ENCODE assay signal across 1 cellular context in genomic region chr5:122081541-122081940, GRCh38.
TF ChIP-seq lines count a peak whose summit lies in the region.

No MANE protein-coding gene starts in this region.

TF ChIP-seq in IMR-90, 13 proteins besides CTCF, POLR2A, EP300 and RAD21:
- no peak for TF ChIP-seq ELK1 (IDR thresholded peaks at IDR 0.05; ENCODE audit: borderline replicate concordance, low read depth, low read length)
- TF ChIP-seq USF2 (IDR thresholded peaks at IDR 0.05; ENCODE audit: low read depth, low read length), result no peak
- TF ChIP-seq RFX5 (IDR thresholded peaks at IDR 0.05; ENCODE audit: low read depth, low read length), result no peak
- no peak for TF ChIP-seq CHD1 (IDR thresholded peaks at IDR 0.05; ENCODE audit: low read depth, low read length)
- TF ChIP-seq MAZ (IDR thresholded peaks at IDR 0.05; ENCODE audit: borderline replicate concordance, low read depth, low read length), result no peak
- TF ChIP-seq NFE2L2 (IDR thresholded peaks at IDR 0.05; ENCODE audit: low read depth, low read length), result no peak
- no peak for TF ChIP-seq RCOR1 (IDR thresholded peaks at IDR 0.05; ENCODE audit: insufficient replicate concordance, low read length)
TF ChIP-seq in IMR-90: peak in this region for 0.
